ENCODE assay signal across 9 cellular contexts in the genomic region with DNA sequence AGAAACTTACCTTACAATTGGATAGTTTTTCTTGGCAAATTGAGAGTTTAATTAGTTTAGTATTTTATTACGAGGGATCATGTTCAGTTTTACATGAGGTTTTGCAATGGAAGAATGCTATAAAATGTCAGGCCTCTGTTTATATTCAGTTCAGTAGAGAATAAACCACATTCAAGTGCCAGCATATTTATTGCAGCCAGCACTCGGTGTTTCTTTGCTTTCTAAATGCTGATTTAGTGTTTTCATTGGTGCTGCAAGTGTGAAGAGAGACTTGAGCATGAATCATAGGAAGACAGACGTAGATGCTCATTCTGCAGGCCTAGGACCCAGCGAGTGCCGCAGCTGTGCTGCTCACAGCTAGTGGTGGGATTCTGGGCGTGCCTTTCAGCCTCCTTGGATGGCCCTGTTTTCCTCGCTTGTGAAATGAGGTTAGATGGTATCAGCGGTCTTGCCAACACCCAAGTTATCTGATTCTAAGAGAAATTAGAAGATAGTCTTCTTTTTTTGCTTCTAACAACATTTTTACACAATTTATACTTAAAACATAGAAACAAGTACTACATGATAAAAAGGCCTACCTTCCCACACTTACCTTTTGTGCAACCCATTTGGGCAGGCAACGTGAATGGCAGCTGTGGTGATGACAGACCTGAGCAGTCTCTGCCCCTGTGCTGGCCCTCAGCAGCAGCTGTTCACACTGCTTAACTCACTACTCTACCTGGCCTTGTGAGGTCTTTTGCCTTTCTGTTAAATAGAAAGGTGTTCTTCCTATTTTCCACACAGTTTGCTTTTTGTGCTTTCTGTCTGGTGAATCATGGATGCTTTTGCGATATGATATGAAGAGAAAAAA. TPM values are rescaled to one million over a fixed set of nuclear protein-coding genes. Genes with fewer than 3 reads are reported as not detected.
DNase-seq lines count a peak whose midpoint lies in the region; ATAC-seq and TF ChIP-seq lines count a peak whose summit lies in the region.
"Had no signal": no experiment of that assay in that cellular context is flagged by ENCODE, and none has a peak within 500 bp of the region (broad histone marks: within the 10 kb centered on the region; RNA-seq: fewer than 3 reads in every experiment).

No MANE protein-coding gene starts in this region.

- no peak overlapping the region for H2AK5ac ChIP-seq in neuronal stem cell (ENCODE audit: low read depth, low read length)

- peak overlapping the region; percentile 94 for H3K27ac ChIP-seq in CD4-positive, alpha-beta T cell (ENCODE audit: low read depth, low read length)
- 0 out of 2 replicates have a peak overlapping the region, but pooled peaks have one; percentile 17 for H3K27ac ChIP-seq in RWPE1
- no peak overlapping the region for H3K27ac ChIP-seq in neuronal stem cell (replicated peaks; ENCODE audit: low read length)
- H3K27ac ChIP-seq in body of pancreas, result no peak overlapping the region
- H3K27ac ChIP-seq: lower lobe of right lung had no signal

- peaks cover 5% of the 10 kb centered on the region for H3K79me1 ChIP-seq in neuronal stem cell (ENCODE audit: low read depth, low read length)

- H3K4me1 ChIP-seq in neuronal stem cell (ENCODE audit: control insufficient read depth in 2 of 2, insufficient read depth in 1 of 2, low read depth in 1 of 2, low read length in 2 of 2), result peaks cover 3 to 21% of the 10 kb centered on the region in 2 donors
- peaks cover 30% of the 10 kb centered on the region for H3K4me1 ChIP-seq in body of pancreas
- no peaks in the 10 kb centered on the region for H3K4me1 ChIP-seq in BE2C

- WGBS in neuronal stem cell (ENCODE audit: extremely low coverage in 2 of 2, insufficient read length in 2 of 2, insufficient replicate concordance in 1 of 2), 2 donors, result no CpG with 5 or more reads among the region's 10 CpGs
- WGBS in body of pancreas, 2 donors, result 86 to 90% methylated on average over 10 of the region's 10 CpGs

- no peak overlapping the region for H2BK120ac ChIP-seq in neuronal stem cell (ENCODE audit: low read depth, low read length)

- no peak for TF ChIP-seq POLR2A in body of pancreas (IDR thresholded peaks at IDR 0.05)

- peak overlapping the region; percentile 70 for H3K18ac ChIP-seq in neuronal stem cell (ENCODE audit: low read length)

- peaks cover 25% of the 10 kb centered on the region for H3K36me3 Mint-ChIP-seq in CD4-positive, alpha-beta T cell (ENCODE audit: low read depth)

- peak in 9 of 10 experiments; percentile 45 to 79 (median 60) for DNase-seq in CD4-positive, alpha-beta T cell
- no peak for DNase-seq in RWPE1 (ENCODE audit: low spot score)
- DNase-seq in amniotic epithelial cell (ENCODE audit: low read depth), result peak; percentile 71
- no peak for DNase-seq in neuronal stem cell (ENCODE audit: low spot score)
- DNase-seq in body of pancreas, result no peak
- no peak for DNase-seq in NCI-H1105 (lab: John Stamatoyannopoulos, UW)
- DNase-seq in BE2C, result no peak
- no peak for DNase-seq in NCI-H1417 treated with DMSO at 0.1 percent for 48 hours (lab: John Stamatoyannopoulos, UW)
- DNase-seq: lower lobe of right lung had no signal

- H3K4me3 ChIP-seq in neuronal stem cell (ENCODE audit: low read length in 2 of 2) (no peak overlapping the region), body of pancreas (no peak overlapping the region), BE2C (ENCODE audit: low read depth, low read length) (no peak overlapping the region)
- H3K4me3 ChIP-seq: lower lobe of right lung had no signal

- H3K4me1 Mint-ChIP-seq in CD4-positive, alpha-beta T cell (ENCODE audit: low read depth), result peaks cover 94% of the 10 kb centered on the region

- peak; percentile 60 for ATAC-seq in CD4-positive, alpha-beta T cell (ENCODE audit: poor library complexity)
- no peak for ATAC-seq in body of pancreas

- no peak overlapping the region for H3K14ac ChIP-seq in neuronal stem cell (ENCODE audit: low read length)

- H4K8ac ChIP-seq in neuronal stem cell (ENCODE audit: low read depth, low read length), result no peak overlapping the region

- H3K27me3 ChIP-seq in CD4-positive, alpha-beta T cell (ENCODE audit: control insufficient read depth, insufficient read depth, low read length), result no peaks in the 10 kb centered on the region
- H3K27me3 ChIP-seq in neuronal stem cell (ENCODE audit: control insufficient read depth in 3 of 3, insufficient read depth in 3 of 3, low read depth in 1 of 3, low read length in 3 of 3) (no peaks in the 10 kb centered on the region), body of pancreas (no peaks in the 10 kb centered on the region), BE2C (no peaks in the 10 kb centered on the region)

- no peak overlapping the region for H2BK15ac ChIP-seq in neuronal stem cell (ENCODE audit: low read length)

- H3K23ac ChIP-seq in neuronal stem cell (ENCODE audit: low read depth, low read length, poor library complexity), result no peak overlapping the region

- peak overlapping the region; percentile 83 for H3K4me3 Mint-ChIP-seq in CD4-positive, alpha-beta T cell

- intact Hi-C loops in CD4-positive, alpha-beta T cell (cut with DNase I, micrococcal nuclease), result loop anchor here in 1 of 2 experiments (2.0 kb wide), 1 partner anchor 14 kb away; no protein-coding TSS in a partner anchor
- intact Hi-C loops in body of pancreas (cut with DNase I), result no loop called here

- peak overlapping the region; percentile 97 for H3K27ac Mint-ChIP-seq in CD4-positive, alpha-beta T cell

- CTCF ChIA-PET in CD4-positive, alpha-beta T cell (lab: Charles Lee), result interaction anchor here (1.0 to 4.4 kb wide), 6 partner anchors 10 to 341 kb away, joined by 3 to 20 read pairs (median 3); partner anchors contain the start of gene DTWD2
- CTCF ChIA-PET in RWPE1 (lab: Yijun Ruan, JAX), result no interaction called here

- no peak overlapping the region for H3K4me2 ChIP-seq in neuronal stem cell (ENCODE audit: insufficient read depth, low read length, poor library complexity, severe bottlenecking)

- no peak overlapping the region for H4K91ac ChIP-seq in neuronal stem cell (ENCODE audit: low read depth, low read length, poor library complexity)

- no peaks in the 10 kb centered on the region for H3K9me3 Mint-ChIP-seq in CD4-positive, alpha-beta T cell

- no peaks in the 10 kb centered on the region for H3K27me3 Mint-ChIP-seq in CD4-positive, alpha-beta T cell

- H3K36me3 ChIP-seq in neuronal stem cell (replicated peaks in 1 of 2; ENCODE audit: control insufficient read depth in 2 of 2, insufficient read depth in 2 of 2, low read length in 2 of 2), result no peaks in the 10 kb centered on the region
- no peaks in the 10 kb centered on the region for H3K36me3 ChIP-seq in body of pancreas (replicated peaks in 1 of 2; ENCODE audit: insufficient read depth in 1 of 2, low read depth in 2 of 2)
- H3K36me3 ChIP-seq in BE2C, result no peaks in the 10 kb centered on the region
- H3K36me3 ChIP-seq: lower lobe of right lung had no signal

- H3K9me3 ChIP-seq in CD4-positive, alpha-beta T cell (ENCODE audit: control insufficient read depth, low read length), result no peaks in the 10 kb centered on the region
- H3K9me3 ChIP-seq in neuronal stem cell (replicated peaks in 1 of 2; ENCODE audit: control insufficient read depth in 2 of 2, insufficient read depth in 1 of 2, low read depth in 1 of 2, low read length in 2 of 2) (no peaks in the 10 kb centered on the region), body of pancreas (no peaks in the 10 kb centered on the region), BE2C (no peaks in the 10 kb centered on the region)
- H3K9me3 ChIP-seq: lower lobe of right lung had no signal

- H2BK12ac ChIP-seq in neuronal stem cell (ENCODE audit: low read length), result no peak overlapping the region

- H2BK5ac ChIP-seq in neuronal stem cell (ENCODE audit: low read length), result no peak overlapping the region

- TF ChIP-seq CTCF in CD4-positive, alpha-beta T cell (IDR thresholded peaks at IDR 0.05), result no peak
- TF ChIP-seq CTCF in RWPE1 (conservative IDR thresholded peaks at IDR 0.05; ENCODE audit: low read depth), result no peak
- no peak for TF ChIP-seq CTCF in body of pancreas (IDR thresholded peaks at IDR 0.05)
- no peak for TF ChIP-seq CTCF in BE2C (IDR thresholded peaks at IDR 0.05; ENCODE audit: low read depth, low read length)

- H2AFZ ChIP-seq in neuronal stem cell (ENCODE audit: low read length), result no peak overlapping the region

- H3K9ac ChIP-seq in neuronal stem cell (ENCODE audit: low read depth, low read length, poor library complexity), result no peak overlapping the region

- no peak overlapping the region for H3K4ac ChIP-seq in neuronal stem cell (ENCODE audit: low read length)

- POLR2A ChIA-PET in CD4-positive, alpha-beta T cell (lab: Charles Lee), result interaction anchor here (0.9 to 3.9 kb wide), 12 partner anchors 11 to 258 kb away, joined by 3 to 51 read pairs (median 6); partner anchors contain the start of genes DMXL1 and TNFAIP8
- POLR2A ChIA-PET in RWPE1 (lab: Yijun Ruan, JAX; ENCODE audit: low non-redundant PET), result no interaction called here

RNA-seq across cellular contexts. Expression of gene TNFAIP8, which starts 26.8 kb away (rescaled TPM):
- total RNA-seq in CD4-positive, alpha-beta T cell, result 100 to 1,000 TPM; 106 to 114 TPM
- polyA plus RNA-seq in neuronal stem cell (2013, experiment 1 of 2), result 13.5 TPM
- 13.8 TPM for polyA plus RNA-seq in neuronal stem cell (2013, experiment 2 of 2)
- 10 to 100 TPM; 15.8 to 32.3 TPM for total RNA-seq in body of pancreas
- not detected for polyA plus RNA-seq in BE2C (2012; ENCODE audit: insufficient read depth, insufficient read length, low read depth)

Comparison
In these comparisons a context has a peak if more than half of its experiments do, and no peak if none do; other contexts are left out.
1. DNase-seq: peak in CD4-positive, alpha-beta T cell (9 of 10) and amniotic epithelial cell (single experiment); none in RWPE1 (single experiment), neuronal stem cell (single experiment), body of pancreas (0 of 4), NCI-H1105 (single experiment), BE2C (single experiment) and NCI-H1417 treated with DMSO at 0.1 percent for 48 hours (single experiment).
2. H3K27ac ChIP-seq: peak in CD4-positive, alpha-beta T cell (single experiment) and RWPE1 (single experiment); none in neuronal stem cell (single experiment) and body of pancreas (0 of 4).